Comparison of ENCODE assay signal across 7 cellular contexts in the genomic region with DNA sequence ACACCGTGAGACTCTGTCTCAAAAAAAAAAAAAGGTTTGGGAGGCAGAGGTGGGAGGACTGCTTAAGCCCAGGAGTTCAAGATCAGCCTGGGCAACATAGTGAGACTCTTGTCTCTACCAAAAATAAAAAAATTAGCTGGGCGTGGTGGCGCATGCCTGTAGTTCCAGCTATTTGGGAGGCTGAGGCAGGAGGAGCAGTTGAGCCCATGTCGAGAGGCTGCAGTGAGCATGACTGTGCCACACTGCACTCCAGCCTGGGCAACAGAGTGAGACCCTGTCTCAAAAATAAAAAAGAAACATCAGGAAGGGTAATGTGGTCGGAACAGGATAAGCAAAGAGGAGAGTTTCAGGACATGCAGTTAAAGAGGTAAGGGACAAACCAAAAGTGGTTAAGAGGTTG. TPM values are rescaled to one million over a fixed set of nuclear protein-coding genes. Genes with fewer than 3 reads are reported as not detected.
A peak's percentile ranks its signal among the peaks of the same experiment; 100 is the strongest.
DNase-seq lines count a peak whose midpoint lies in the region; ATAC-seq and TF ChIP-seq lines count a peak whose summit lies in the region.
"Not testable (repeated sequence)": the region's sequence is repeated elsewhere in the genome, so short reads cannot be mapped to it uniquely, and the experiment has no call there.

No MANE protein-coding gene starts in this region.

- peaks cover 6 to 22% of the 10 kb centered on the region in 2 donors for H3K36me3 Mint-ChIP-seq in CD4-positive, alpha-beta memory T cell
- H3K36me3 Mint-ChIP-seq in T-cell; natural killer cell treated with Interleukin-12 subunit alpha and Interleukin-12 subunit beta and Interleukin-15 and Interleukin-18, amount 100 ng/mL, for 72 hours: not testable (repeated sequence)
- peaks cover 32% of the 10 kb centered on the region for H3K36me3 Mint-ChIP-seq in activated T-cell treated with anti-CD3 and anti-CD28 coated beads, Interleukin-2, amount 50 U/mL, for 24 hours (ENCODE audit: low read depth)
- H3K36me3 Mint-ChIP-seq in activated naive CD8-positive, alpha-beta T cell treated with anti-CD3 and anti-CD28 coated beads, Interleukin-2, amount 10 ng/mL, durations not matched to agents 7 days and 5 days, result peaks cover 21% of the 10 kb centered on the region

- intact Hi-C loops in CD4-positive, alpha-beta memory T cell (cut with micrococcal nuclease), result loop anchor here (10.0 kb wide), 1 partner anchor 558 kb away; no protein-coding TSS in a partner anchor

- not testable (repeated sequence) for H3K9ac ChIP-seq in HUES48 (ENCODE audit: low read depth, low read length)

- H3K4me3 Mint-ChIP-seq in CD4-positive, alpha-beta memory T cell, result peak overlapping the region in 4 of 8 donors; percentile 1 to 69 (median 20)
- H3K4me3 Mint-ChIP-seq in T-cell, result peak overlapping the region in 2 of 3 donors; percentile 1 to 11
- peak overlapping the region; percentile 90 for H3K4me3 Mint-ChIP-seq in activated T-cell treated with anti-CD3 and anti-CD28 coated beads, Interleukin-2, amount 50 U/mL, for 24 hours
- H3K4me3 Mint-ChIP-seq in activated naive CD8-positive, alpha-beta T cell treated with anti-CD3 and anti-CD28 coated beads, Interleukin-2, amount 10 ng/mL, durations not matched to agents 7 days and 5 days, result peak overlapping the region; percentile 36
- H3K4me3 Mint-ChIP-seq in natural killer cell treated with Interleukin-12 subunit alpha and Interleukin-12 subunit beta and Interleukin-15 and Interleukin-18, amount 100 ng/mL, for 72 hours, result peak overlapping the region; percentile 60

- H3K27ac ChIP-seq in CD4-positive, alpha-beta memory T cell (ENCODE audit: low read depth, low read length); HUES48 (ENCODE audit: low read depth, low read length); hepatocyte: not testable (repeated sequence)

- peaks cover 38% of the 10 kb centered on the region for H3K4me1 ChIP-seq in CD4-positive, alpha-beta memory T cell (ENCODE audit: insufficient read depth, low read length)
- H3K4me1 ChIP-seq in HUES48 (ENCODE audit: control insufficient read depth, insufficient read depth, low read length), result not testable (repeated sequence)
- peaks cover 17% of the 10 kb centered on the region for H3K4me1 ChIP-seq in hepatocyte (ENCODE audit: insufficient read depth)

- not testable (repeated sequence) for H3K9me2 ChIP-seq in hepatocyte (replicated peaks; ENCODE audit: insufficient read depth)

- H3K9me3 ChIP-seq in CD4-positive, alpha-beta memory T cell (ENCODE audit: control insufficient read depth in 1 of 2, low read length in 2 of 2); HUES48 (ENCODE audit: control insufficient read depth, insufficient read depth, low read length); hepatocyte (ENCODE audit: low read depth): not testable (repeated sequence)

- peak overlapping the region; percentile 72 for H3K4me2 ChIP-seq in hepatocyte

- POLR2A ChIA-PET in CD4-positive, alpha-beta memory T cell (lab: Charles Lee; ENCODE audit: partially characterized antibody); T-cell (lab: Charles Lee): not testable (repeated sequence)
- POLR2A ChIA-PET in activated naive CD8-positive, alpha-beta T cell treated with anti-CD3 and anti-CD28 coated beads, Interleukin-2, amount 10 ng/mL, durations not matched to agents 7 days and 5 days (lab: Charles Lee), result interaction anchor here (1.2 kb wide), 1 partner anchor 86 kb away, joined by 3 read pairs; no protein-coding TSS in a partner anchor

- H3K4me1 Mint-ChIP-seq in CD4-positive, alpha-beta memory T cell, result peaks cover 37 to 82% (median 51%) of the 10 kb centered on the region in 4 donors
- peaks cover 62 to 78% (median 77%) of the 10 kb centered on the region in 3 donors for H3K4me1 Mint-ChIP-seq in T-cell
- peaks cover 66% of the 10 kb centered on the region for H3K4me1 Mint-ChIP-seq in activated T-cell treated with anti-CD3 and anti-CD28 coated beads, Interleukin-2, amount 50 U/mL, for 24 hours (ENCODE audit: low read depth)
- peaks cover 36% of the 10 kb centered on the region for H3K4me1 Mint-ChIP-seq in activated naive CD8-positive, alpha-beta T cell treated with anti-CD3 and anti-CD28 coated beads, Interleukin-2, amount 10 ng/mL, durations not matched to agents 7 days and 5 days
- peaks cover 45 to 48% of the 10 kb centered on the region in 2 donors for H3K4me1 Mint-ChIP-seq in natural killer cell treated with Interleukin-12 subunit alpha and Interleukin-12 subunit beta and Interleukin-15 and Interleukin-18, amount 100 ng/mL, for 72 hours (ENCODE audit: low read depth in 2 of 2)

- H3K9me3 Mint-ChIP-seq in CD4-positive, alpha-beta memory T cell; T-cell; activated T-cell treated with anti-CD3 and anti-CD28 coated beads, Interleukin-2, amount 50 U/mL, for 24 hours; activated naive CD8-positive, alpha-beta T cell treated with anti-CD3 and anti-CD28 coated beads, Interleukin-2, amount 10 ng/mL, durations not matched to agents 7 days and 5 days; natural killer cell treated with Interleukin-12 subunit alpha and Interleukin-12 subunit beta and Interleukin-15 and Interleukin-18, amount 100 ng/mL, for 72 hours: not testable (repeated sequence)

- not testable (repeated sequence) for H3K27me3 Mint-ChIP-seq in CD4-positive, alpha-beta memory T cell; T-cell; activated naive CD8-positive, alpha-beta T cell treated with anti-CD3 and anti-CD28 coated beads, Interleukin-2, amount 10 ng/mL, durations not matched to agents 7 days and 5 days; natural killer cell treated with Interleukin-12 subunit alpha and Interleukin-12 subunit beta and Interleukin-15 and Interleukin-18, amount 100 ng/mL, for 72 hours
- H3K27me3 Mint-ChIP-seq in activated T-cell treated with anti-CD3 and anti-CD28 coated beads, Interleukin-2, amount 50 U/mL, for 24 hours, result peaks cover 12% of the 10 kb centered on the region

- H3K4me3 ChIP-seq in CD4-positive, alpha-beta memory T cell (ENCODE audit: low read length in 2 of 2); hepatocyte: not testable (repeated sequence)
- H3K4me3 ChIP-seq in HUES48 (ENCODE audit: low read depth, low read length), result peak overlapping the region; percentile 72; the same call in 1 of the 2 replicates

- not testable (repeated sequence) for ATAC-seq in T-cell (replicated peaks in 1 of 4); activated naive CD8-positive, alpha-beta T cell treated with anti-CD3 and anti-CD28 coated beads, Interleukin-2, amount 10 ng/mL, durations not matched to agents 7 days and 5 days (ENCODE audit: low read depth); natural killer cell treated with Interleukin-12 subunit alpha and Interleukin-12 subunit beta and Interleukin-15 and Interleukin-18, amount 100 ng/mL, for 72 hours

- not testable (repeated sequence) for H4K20me1 ChIP-seq in hepatocyte (ENCODE audit: insufficient read depth, poor library complexity, severe bottlenecking)

- not testable (repeated sequence) for TF ChIP-seq CTCF in hepatocyte (IDR thresholded peaks at IDR 0.05; ENCODE audit: poor library complexity)

- not testable (repeated sequence) for H2AFZ ChIP-seq in hepatocyte

- H3K27me3 ChIP-seq in CD4-positive, alpha-beta memory T cell (ENCODE audit: insufficient read depth, low read length); HUES48 (ENCODE audit: control insufficient read depth, insufficient read depth, low read length); hepatocyte: not testable (repeated sequence)

- CTCF ChIA-PET in CD4-positive, alpha-beta memory T cell (lab: Charles Lee; ENCODE audit: partially characterized antibody); T-cell (lab: Charles Lee): not testable (repeated sequence)

- H3K36me3 ChIP-seq in CD4-positive, alpha-beta memory T cell (ENCODE audit: insufficient read depth, low read length); hepatocyte (replicated peaks; ENCODE audit: insufficient read depth, low read depth): not testable (repeated sequence)
- H3K36me3 ChIP-seq in HUES48 (ENCODE audit: control insufficient read depth, insufficient read depth, low read length), result peaks cover 15% of the 10 kb centered on the region

- peaks cover 47% of the 10 kb centered on the region for H3K79me2 ChIP-seq in hepatocyte

- peak overlapping the region; percentile 2 to 97 (median 55) for H3K27ac Mint-ChIP-seq in CD4-positive, alpha-beta memory T cell
- H3K27ac Mint-ChIP-seq in T-cell, result peak overlapping the region; percentile 8 to 81
- peak overlapping the region; percentile 1 for H3K27ac Mint-ChIP-seq in activated T-cell treated with anti-CD3 and anti-CD28 coated beads, Interleukin-2, amount 50 U/mL, for 24 hours
- peak overlapping the region; percentile 72 for H3K27ac Mint-ChIP-seq in activated naive CD8-positive, alpha-beta T cell treated with anti-CD3 and anti-CD28 coated beads, Interleukin-2, amount 10 ng/mL, durations not matched to agents 7 days and 5 days
- peak overlapping the region in 1 of 2 donors; percentile 58 for H3K27ac Mint-ChIP-seq in natural killer cell treated with Interleukin-12 subunit alpha and Interleukin-12 subunit beta and Interleukin-15 and Interleukin-18, amount 100 ng/mL, for 72 hours

- 87% methylated on average over 5 of the region's 5 CpGs for WGBS in hepatocyte (ENCODE audit: low lambda C conversion rate, missing lambda C conversion rate)

- DNase-seq in CD4-positive, alpha-beta memory T cell; T-cell; activated T-cell treated with anti-CD3 and anti-CD28 coated beads, Interleukin-2, amount 50 U/mL, for 24 hours; activated naive CD8-positive, alpha-beta T cell treated with anti-CD3 and anti-CD28 coated beads, Interleukin-2, amount 10 ng/mL, durations not matched to agents 7 days and 5 days; hepatocyte (ENCODE audit: low spot score); natural killer cell treated with Interleukin-12 subunit alpha and Interleukin-12 subunit beta and Interleukin-15 and Interleukin-18, amount 100 ng/mL, for 72 hours (ENCODE audit: low spot score): not testable (repeated sequence)

RNA-seq across cellular contexts. Expression of gene MED14, which starts 2.8 kb away (rescaled TPM):
- total RNA-seq in CD4-positive, alpha-beta memory T cell, result 10 to 100 TPM; 37.9 to 39.0 TPM
- 10 to 100 TPM in 1 of 2 donors, 1 to 10 TPM in 1; 3.9 to 13.3 TPM for polyA plus RNA-seq in CD4-positive, alpha-beta memory T cell
- total RNA-seq in T-cell (10 to 100 TPM; 30.7 to 56.0 (median 43.2) TPM), hepatocyte (27.4 and 31.9 TPM in 2 replicates)
- 10 to 100 TPM; 40.3 to 51.4 TPM for total RNA-seq in activated naive CD8-positive, alpha-beta T cell treated with anti-CD3 and anti-CD28 coated beads, Interleukin-2, amount 10 ng/mL, durations not matched to agents 7 days and 5 days
- 8.5 and 16.0 TPM in 2 replicates for polyA plus RNA-seq in hepatocyte
- total RNA-seq in natural killer cell treated with Interleukin-12 subunit alpha and Interleukin-12 subunit beta and Interleukin-15 and Interleukin-18, amount 100 ng/mL, for 72 hours, result 10 to 100 TPM; 34.1 to 48.2 TPM
